In genomic region chr9:231625-232024, GRCh38 we compare ENCODE assay signal across 3 cellular contexts. TPM values are rescaled to one million over a fixed set of nuclear protein-coding genes. Genes with fewer than 3 reads are reported as not detected.
"Had no signal": no experiment of that assay in that cellular context is flagged by ENCODE, and none has a peak within 500 bp of the region (broad histone marks: within the 10 kb centered on the region; RNA-seq: fewer than 3 reads in every experiment).

No MANE protein-coding gene starts in this region.

RNA-seq across cellular contexts. Expression of gene DOCK8, which starts 17.0 kb away (rescaled TPM):
- total RNA-seq: HT-29, HT1080, IMR-90 had no signal
- polyA plus RNA-seq: IMR-90 had no signal
